ENCODE assay signal across 1 cellular context in genomic region chr7:551615-551970, GRCh38. TPM values are rescaled to one million over a fixed set of nuclear protein-coding genes. Genes with fewer than 3 reads are reported as not detected.
"Had no signal": no experiment of that assay in that cellular context is flagged by ENCODE, and none has a peak within 500 bp of the region (broad histone marks: within the 10 kb centered on the region; RNA-seq: fewer than 3 reads in every experiment).

No MANE protein-coding gene starts in this region.

RNA-seq across cellular contexts. Expression of gene PDGFA, which starts 31.9 kb away (rescaled TPM):
- polyA plus RNA-seq: naive thymus-derived CD4-positive, alpha-beta T cell had no signal
